Comparison of ENCODE assay signal across 8 cellular contexts in genomic region chr6:36196049-36196879, GRCh38.
DNase-seq lines count a peak whose midpoint lies in the region; ATAC-seq and TF ChIP-seq lines count a peak whose summit lies in the region.

TSS of gene BRPF3 (plus strand) at chr6:36196744. CDS start at chr6:36200323, 3,579 bp downstream.

- H3K27me3 ChIP-seq in ACC112 (ENCODE audit: insufficient read depth, low read length), result no peaks in the 10 kb centered on the region

- peak within 1 kb of the TSS; percentile 68 for H2AFZ ChIP-seq in ACC112 (ENCODE audit: low read length, unreplicated experiment)

- H3K27ac ChIP-seq in ACC112 (ENCODE audit: low read depth, low read length) (peak within 1 kb of the TSS; percentile 51), coronary artery (peak within 1 kb of the TSS; percentile 96 to 98)

- H3K4me1 ChIP-seq in ACC112 (ENCODE audit: control insufficient read depth, insufficient read depth, low read length, unreplicated experiment), result peaks cover 16% of the 10 kb centered on the region

- DNase-seq in NCI-H446 treated with DMSO at 0.1 percent for 48 hours (lab: John Stamatoyannopoulos, UW), result peak; percentile 44
- peak; percentile 79 for DNase-seq in activated CD4-positive, alpha-beta T cell treated with anti-CD3 and anti-CD28 coated beads for 48 hours
- DNase-seq in coronary artery (ENCODE audit: low spot score), result peak; percentile 84
- DNase-seq in left kidney (ENCODE audit: low read depth, low spot score), result peak; percentile 94
- peak; percentile 53 to 73 for DNase-seq in stimulated activated CD4-positive, alpha-beta T cell treated with anti-CD3 and anti-CD28 coated beads, Interleukin-1b, Interleukin-23, amount 100 ng/mL, for 4 hours (ENCODE audit: low read depth in 2 of 2)

- H3K4me3 ChIP-seq in ACC112 (ENCODE audit: low read depth, low read length), result peak within 1 kb of the TSS; percentile 85
- peak within 1 kb of the TSS; percentile 84 for H3K4me3 ChIP-seq in coronary artery

- H3K36me3 ChIP-seq in ACC112 (ENCODE audit: insufficient read depth, low read length), result peaks cover 25% of the 10 kb centered on the region; the same call in 1 of the 2 replicates

- ATAC-seq in GM18867 (IDR thresholded peaks at IDR 0.05; ENCODE audit: unreplicated experiment) (peak; percentile 62), HG03159 (IDR thresholded peaks at IDR 0.05; ENCODE audit: unreplicated experiment) (peak; percentile 67)

- H3K79me2 ChIP-seq in ACC112 (ENCODE audit: control insufficient read depth, insufficient read depth, low read length, unreplicated experiment), result peaks cover 42% of the 10 kb centered on the region

- peak; percentile 62 for TF ChIP-seq CTCF in coronary artery (IDR thresholded peaks at IDR 0.05)

Comparison
In these comparisons a context has a peak if more than half of its experiments do, and no peak if none do; other contexts are left out.
1. Peak in every context shown above with its lines: DNase-seq, ATAC-seq, H3K4me3 ChIP-seq and H3K27ac ChIP-seq.
2. DNase-seq: peak in every context shown above with its lines; median percentile 94 in left kidney; 84 in coronary artery; 79 in activated CD4-positive, alpha-beta T cell treated with anti-CD3 and anti-CD28 coated beads for 48 hours; 63 in stimulated activated CD4-positive, alpha-beta T cell treated with anti-CD3 and anti-CD28 coated beads, Interleukin-1b, Interleukin-23, amount 100 ng/mL, for 4 hours; 44 in NCI-H446 treated with DMSO at 0.1 percent for 48 hours.